Comparison of ENCODE assay signal across 12 cellular contexts in genomic region chr3:122578110-122578740, GRCh38. TPM values are rescaled to one million over a fixed set of nuclear protein-coding genes. Genes with fewer than 3 reads are reported as not detected.
DNase-seq lines count a peak whose midpoint lies in the region; ATAC-seq and TF ChIP-seq lines count a peak whose summit lies in the region.
"Had no signal": no experiment of that assay in that cellular context is flagged by ENCODE, and none has a peak within 500 bp of the region (broad histone marks: within the 10 kb centered on the region; RNA-seq: fewer than 3 reads in every experiment).

No MANE protein-coding gene starts in this region.

- no TSS peak for BruUV-seq in Calu3 (replicated peaks; lab: Mats Ljungman, UMichigan)

- peak; percentile 20 for ATAC-seq in effector memory CD8-positive, alpha-beta T cell (replicated peaks)
- no peak for ATAC-seq in HG03095 (IDR thresholded peaks at IDR 0.05; ENCODE audit: unreplicated experiment)
- ATAC-seq: PC-3 had no signal

- intact Hi-C loops in Calu3 (cut with micrococcal nuclease; ENCODE audit: unreplicated experiment) (no loop called here), ovary (cut with DNase I) (no loop called here)

- no peak for TF ChIP-seq POLR2A in ovary (IDR thresholded peaks at IDR 0.05)

- H3K27ac ChIP-seq in ovary: no peak overlapping the region
- no peak overlapping the region for H3K27ac ChIP-seq in caudate nucleus (ENCODE audit: low read depth, low read length)
- H3K27ac ChIP-seq: KMS-11 had no signal

- no peak for TF ChIP-seq EP300 in ovary (IDR thresholded peaks at IDR 0.05)

- peaks cover 10% of the 10 kb centered on the region for H3K9me3 Mint-ChIP-seq in Calu3 (ENCODE audit: low read depth, unreplicated experiment)
- H3K9me3 Mint-ChIP-seq in effector memory CD8-positive, alpha-beta T cell: peaks cover 7% of the 10 kb centered on the region in 2 donors

- H3K4me3 Mint-ChIP-seq in Calu3 (ENCODE audit: low read depth, unreplicated experiment): peak overlapping the region; percentile 69
- peak overlapping the region; percentile 94 to 97 for H3K4me3 Mint-ChIP-seq in effector memory CD8-positive, alpha-beta T cell

- peaks cover 17% of the 10 kb centered on the region for H3K36me3 Mint-ChIP-seq in Calu3 (ENCODE audit: insufficient read depth, unreplicated experiment)
- peaks cover 10% of the 10 kb centered on the region for H3K36me3 Mint-ChIP-seq in effector memory CD8-positive, alpha-beta T cell (ENCODE audit: insufficient read depth)

- no peaks in the 10 kb centered on the region for H3K9me3 ChIP-seq in ovary

- H3K27ac Mint-ChIP-seq in Calu3 (ENCODE audit: unreplicated experiment): no peak overlapping the region
- H3K27ac Mint-ChIP-seq in effector memory CD8-positive, alpha-beta T cell: peak overlapping the region; percentile 96 to 97

- no peaks in the 10 kb centered on the region for H3K36me3 ChIP-seq in ovary

- DNase-seq in Calu3: no peak
- no peak for DNase-seq in Jurkat, Clone E6-1 (ENCODE audit: low read depth, low spot score)
- no peak for DNase-seq in effector memory CD8-positive, alpha-beta T cell
- no peak for DNase-seq in ovary
- DNase-seq in stimulated activated naive CD4-positive, alpha-beta T cell (lab: John Stamatoyannopoulos, UW): no peak
- no peak for DNase-seq in caudate nucleus (lab: John Stamatoyannopoulos, UW)
- DNase-seq in HuH-7.5 (ENCODE audit: low spot score): no peak
- DNase-seq: GDM1, PC-3 had no signal

- no peak for TF ChIP-seq CTCF in Calu3 (IDR thresholded peaks at IDR 0.05; ENCODE audit: unreplicated experiment)
- no peak for TF ChIP-seq CTCF in ovary (IDR thresholded peaks at IDR 0.05)

- peak overlapping the region; percentile 57 for H3K4me3 ChIP-seq in Jurkat, Clone E6-1 (ENCODE audit: low read length)
- peak overlapping the region; percentile 46 for H3K4me3 ChIP-seq in ovary

- no peaks in the 10 kb centered on the region for H3K27me3 Mint-ChIP-seq in Calu3 (ENCODE audit: unreplicated experiment)
- H3K27me3 Mint-ChIP-seq in effector memory CD8-positive, alpha-beta T cell: no peaks in the 10 kb centered on the region

- CTCF ChIA-PET in Calu3 (lab: Charles Lee): no interaction called here

- peaks cover 6% of the 10 kb centered on the region for H3K4me1 Mint-ChIP-seq in Calu3 (ENCODE audit: low read depth, unreplicated experiment)
- H3K4me1 Mint-ChIP-seq in effector memory CD8-positive, alpha-beta T cell (ENCODE audit: low read depth in 2 of 2): peaks cover 23 to 41% of the 10 kb centered on the region in 2 donors

- no peaks in the 10 kb centered on the region for H3K27me3 ChIP-seq in ovary

- no peaks in the 10 kb centered on the region for H3K4me1 ChIP-seq in ovary (ENCODE audit: insufficient read depth)

- 47 to 51% (median 51%) methylated on average over 5 of the region's 5 CpGs for WGBS in ovary, 3 donors

RNA-seq across cellular contexts. Expression of gene PARP15, which starts 0.8 kb away (rescaled TPM):
- total RNA-seq in Calu3 (2022): 3.4 and 3.6 TPM in 2 replicates
- not detected for polyA plus RNA-seq in Jurkat, Clone E6-1 (2012; ENCODE audit: insufficient read depth, insufficient read length)
- 1 to 10 TPM in 1 of 7 donors, under 1 TPM in 6; 0.33 to 1.8 (median 0.46) TPM for total RNA-seq in ovary
- polyA plus RNA-seq in ovary: 1 to 10 TPM in 1 of 2 donors, under 1 TPM in 1; 0.24 to 2.0 TPM
- total RNA-seq: frontal cortex, PC-3 had no signal

RNA-seq across cellular contexts. Expression of gene DTX3L, which starts 14.1 kb away (rescaled TPM):
- total RNA-seq in Calu3 (2022) (73.9 and 121 TPM in 2 replicates), ovary (10 to 100 TPM; 11.0 to 34.0 (median 30.7) TPM)
- 7.8 TPM for polyA plus RNA-seq in Jurkat, Clone E6-1 (2012; ENCODE audit: insufficient read depth, insufficient read length)
- 10 to 100 TPM in 1 of 2 donors, 1 to 10 TPM in 1; 9.8 to 23.3 TPM for polyA plus RNA-seq in ovary

RNA-seq across cellular contexts. Expression of gene PARP9, which starts 14.1 kb away (rescaled TPM):
- total RNA-seq in Calu3 (2022) (71.2 and 128 TPM in 2 replicates), ovary (10 to 100 TPM; 15.6 to 30.1 (median 23.0) TPM)
- 11.7 TPM for polyA plus RNA-seq in Jurkat, Clone E6-1 (2012; ENCODE audit: insufficient read depth, insufficient read length)
- 10 to 100 TPM; 14.4 to 46.2 TPM for polyA plus RNA-seq in ovary
